ENCODE assay signal across 8 cellular contexts in genomic region chr17:48618366-48618896, GRCh38. TPM values are rescaled to one million over a fixed set of nuclear protein-coding genes. Genes with fewer than 3 reads are reported as not detected.
DNase-seq lines count a peak whose midpoint lies in the region; ATAC-seq and TF ChIP-seq lines count a peak whose summit lies in the region.

No MANE protein-coding gene starts in this region.

- peak; percentile 92 to 97 (median 97) for TF ChIP-seq CTCF in heart right ventricle (IDR thresholded peaks at IDR 0.05)

- H3K4me1 ChIP-seq in adipocyte (ENCODE audit: control insufficient read depth, insufficient read depth, low read length): peaks cover 9% of the 10 kb centered on the region
- peaks cover 0 to 35% (median 14%) of the 10 kb centered on the region in 9 donors for H3K4me1 ChIP-seq in heart right ventricle
- H3K4me1 ChIP-seq in aorta (ENCODE audit: control insufficient read depth in 1 of 2, insufficient read depth in 2 of 2, low read length in 2 of 2): no peaks in the 10 kb centered on the region

- intact Hi-C loops in heart right ventricle (cut with DNase I) (loop anchor here in 9 of 10 donors (5.0 to 10.0 kb wide), 8 partner anchors 266 to 594 kb away; no protein-coding TSS in a partner anchor), aorta (cut with DNase I) (loop anchor here (5.0 kb wide), 2 partner anchors 266 to 281 kb away; no protein-coding TSS in a partner anchor)

- ATAC-seq in heart right ventricle: peak; percentile 81 to 95 (median 90)
- peak; percentile 92 for ATAC-seq in aorta (ENCODE audit: low FRiP score)
- ATAC-seq in GM21447 (IDR thresholded peaks at IDR 0.05; ENCODE audit: unreplicated experiment): no peak

- peak; percentile 3 for DNase-seq in GF-D8 (lab: John Stamatoyannopoulos, UW)
- DNase-seq in NCI-H1105 (lab: John Stamatoyannopoulos, UW): peak; percentile 63
- peak; percentile 63 to 77 (median 72) for DNase-seq in T-helper 2 cell
- peak; percentile 92 for DNase-seq in adipocyte (ENCODE audit: low read depth)
- DNase-seq in heart right ventricle: peak; percentile 81 to 86
- DNase-seq in pulmonary artery endothelial cell (ENCODE audit: low read depth, low spot score): peak; percentile 26
- peak; percentile 90 to 96 for DNase-seq in aorta

- H3K27ac ChIP-seq in heart right ventricle (no peak overlapping the region), aorta (ENCODE audit: low read depth in 1 of 2, low read length in 2 of 2) (no peak overlapping the region)

- H3K27me3 ChIP-seq in adipocyte (replicated peaks; ENCODE audit: control insufficient read depth, insufficient read depth, low read length): peaks cover 70% of the 10 kb centered on the region
- H3K27me3 ChIP-seq in heart right ventricle: peaks cover 77 to 100% (median 100%) of the 10 kb centered on the region in 7 donors
- H3K27me3 ChIP-seq in aorta (ENCODE audit: control insufficient read depth in 1 of 2, insufficient read depth in 2 of 2, low read length in 1 of 2): no peaks in the 10 kb centered on the region

- no peaks in the 10 kb centered on the region for H3K36me3 ChIP-seq in adipocyte (ENCODE audit: control insufficient read depth, insufficient read depth, low read length, severe bottlenecking)
- H3K36me3 ChIP-seq in heart right ventricle: peaks cover 0 to 5% (median 0%) of the 10 kb centered on the region in 9 donors
- no peaks in the 10 kb centered on the region for H3K36me3 ChIP-seq in aorta (ENCODE audit: control insufficient read depth in 1 of 2, insufficient read depth in 2 of 2, low read length in 1 of 2)

- no peaks in the 10 kb centered on the region for H3K9me3 ChIP-seq in adipocyte (ENCODE audit: control insufficient read depth, low read length)
- no peaks in the 10 kb centered on the region for H3K9me3 ChIP-seq in heart right ventricle
- no peaks in the 10 kb centered on the region for H3K9me3 ChIP-seq in aorta (ENCODE audit: control insufficient read depth, low read length)

- H3K9ac ChIP-seq in adipocyte (ENCODE audit: low read length): no peak overlapping the region

- 2 to 3% methylated on average over 20 of the region's 20 CpGs for WGBS in heart right ventricle, 2 donors
- WGBS in aorta, 2 donors: 4 to 5% methylated on average over 20 of the region's 20 CpGs

- peak overlapping the region; percentile 80 for H3K4me3 ChIP-seq in adipocyte (ENCODE audit: low read length)
- no peak overlapping the region for H3K4me3 ChIP-seq in heart right ventricle
- no peak overlapping the region for H3K4me3 ChIP-seq in aorta (ENCODE audit: low read length in 2 of 2)

RNA-seq across cellular contexts. Expression of gene HOXB8, which starts 3.3 kb away (rescaled TPM):
- total RNA-seq in heart right ventricle (under 1 TPM in 1 of 10 donors, not detected in 9; 0.55 TPM), pulmonary artery endothelial cell (not detected in 2 replicates), aorta (1 to 10 TPM; 1.0 to 1.9 TPM)
- polyA plus RNA-seq in heart right ventricle (not detected), aorta (under 1 TPM in 1 of 2 donors, not detected in 1; 0.31 TPM)

RNA-seq across cellular contexts. Expression of gene HOXB7, which starts 7.6 kb away (rescaled TPM):
- total RNA-seq in heart right ventricle (under 1 TPM in 4 of 10 donors, not detected in 6; 0.25 to 0.62 (median 0.45) TPM), pulmonary artery endothelial cell (0.11 and 0.59 TPM in 2 replicates), aorta (10 to 100 TPM in 1 of 2 donors, 1 to 10 TPM in 1; 9.1 to 14.1 TPM)
- polyA plus RNA-seq in heart right ventricle (under 1 TPM; 0.13 to 0.29 TPM), aorta (10 to 100 TPM; 18.2 to 22.4 TPM)

RNA-seq across cellular contexts. Expression of gene HOXB9, which starts 7.7 kb away (rescaled TPM):
- not detected for total RNA-seq in heart right ventricle
- not detected for polyA plus RNA-seq in heart right ventricle
- total RNA-seq in pulmonary artery endothelial cell: not detected in 2 replicates
- total RNA-seq in aorta: under 1 TPM; 0.33 to 0.39 TPM
- polyA plus RNA-seq in aorta: under 1 TPM in 1 of 2 donors, not detected in 1; 0.75 TPM

RNA-seq across cellular contexts. Expression of gene HOXB6, which starts 13.6 kb away (rescaled TPM):
- total RNA-seq in heart right ventricle (1 to 10 TPM in 1 of 10 donors, under 1 TPM in 7, not detected in 2; 0.14 to 1.2 (median 0.33) TPM), pulmonary artery endothelial cell (0.11 and 0.92 TPM in 2 replicates), aorta (10 to 100 TPM in 1 of 2 donors, 1 to 10 TPM in 1; 5.8 to 16.8 TPM)
- polyA plus RNA-seq in heart right ventricle (under 1 TPM; 0.88 to 0.96 TPM), aorta (1 to 10 TPM; 3.9 to 4.1 TPM)

RNA-seq across cellular contexts. Expression of gene HOXB5, which starts 24.9 kb away (rescaled TPM):
- total RNA-seq in heart right ventricle: under 1 TPM in 1 of 10 donors, not detected in 9; 0.18 TPM
- polyA plus RNA-seq in heart right ventricle: under 1 TPM; 0.06 to 0.15 TPM
- 0.07 TPM in 1 of 2 replicates, not detected in the other for total RNA-seq in pulmonary artery endothelial cell
- total RNA-seq in aorta: 1 to 10 TPM; 1.4 to 5.9 TPM
- polyA plus RNA-seq in aorta: 1 to 10 TPM in 1 of 2 donors, not detected in 1; 3.6 TPM

Comparison
In these comparisons a context has a peak if more than half of its experiments do, and no peak if none do; other contexts are left out.
1. DNase-seq: peak in every context shown above with its lines; median percentile 93 in aorta; 92 in adipocyte; 84 in heart right ventricle; 72 in T-helper 2 cell; 63 in NCI-H1105; 26 in pulmonary artery endothelial cell; 3 in GF-D8.